Comparison of ENCODE assay signal across 13 cellular contexts in the genomic region with DNA sequence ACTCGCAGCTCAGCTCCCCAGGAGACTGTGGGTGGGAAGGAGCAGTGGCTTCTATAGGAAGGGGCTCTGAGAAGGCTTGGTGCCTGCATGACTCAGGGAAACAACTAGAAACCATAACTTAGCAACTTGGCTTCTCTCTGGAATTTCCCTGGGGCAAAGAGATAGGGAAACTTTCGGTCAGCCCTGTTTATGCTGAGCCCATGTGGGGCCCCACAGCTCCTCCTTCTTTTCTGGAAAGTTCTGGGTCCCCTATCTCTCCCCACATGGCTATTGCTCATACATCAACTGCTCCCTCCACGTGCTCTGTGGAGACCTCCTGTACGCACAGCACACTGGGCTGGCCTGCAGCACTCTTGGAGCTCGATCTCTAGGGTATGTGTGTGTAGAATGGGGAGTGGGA. TPM values are rescaled to one million over a fixed set of nuclear protein-coding genes. Genes with fewer than 3 reads are reported as not detected.
DNase-seq lines count a peak whose midpoint lies in the region; ATAC-seq and TF ChIP-seq lines count a peak whose summit lies in the region.
"Had no signal": no experiment of that assay in that cellular context is flagged by ENCODE, and none has a peak within 500 bp of the region (broad histone marks: within the 10 kb centered on the region; RNA-seq: fewer than 3 reads in every experiment).

No MANE protein-coding gene starts in this region.

- H3K18ac ChIP-seq in H9 (ENCODE audit: insufficient read length, low read depth, low read length) = no peak overlapping the region

- H3T11ph ChIP-seq in H9 (ENCODE audit: low read length) = no peak overlapping the region

- H3K4me1 Mint-ChIP-seq in activated CD8-positive, alpha-beta memory T cell treated with anti-CD3 and anti-CD28 coated beads, Interleukin-2, amount 10 ng/mL, durations not matched to agents 7 days and 5 days = peaks cover 11% of the 10 kb centered on the region
- peaks cover 15 to 18% of the 10 kb centered on the region in 2 experiments for H3K4me1 Mint-ChIP-seq in H9
- H3K4me1 Mint-ChIP-seq: immature natural killer cell had no signal

- no peak overlapping the region for H2BK5ac ChIP-seq in H9 (ENCODE audit: insufficient read length, low read length)

- no peaks in the 10 kb centered on the region for H3K79me1 ChIP-seq in H9 (ENCODE audit: insufficient read depth, low read depth, low read length, poor library complexity, severe bottlenecking)

- H3K9me3 Mint-ChIP-seq in activated CD8-positive, alpha-beta memory T cell treated with anti-CD3 and anti-CD28 coated beads, Interleukin-2, amount 10 ng/mL, durations not matched to agents 7 days and 5 days (ENCODE audit: low read depth) = no peaks in the 10 kb centered on the region
- H3K9me3 Mint-ChIP-seq in H9 = no peaks in the 10 kb centered on the region
- H3K9me3 Mint-ChIP-seq: dendritic cell treated with granulocyte-macrophage colony-stimulating factor and Interleukin-4, amounts not matched to agents 40 ng/mL and 50 ng/mL, for 4 days; immature natural killer cell had no signal

- no peak overlapping the region for H3K27ac ChIP-seq in H9 (ENCODE audit: insufficient read length, low read depth, low read length)
- H3K27ac ChIP-seq: pancreas had no signal

- peak; percentile 7 for DNase-seq in stimulated activated CD4-positive, alpha-beta T cell treated with anti-CD3 and anti-CD28 coated beads, Interleukin-4, amount 100 ng/mL, for 24 hours
- no peak for DNase-seq in stimulated activated CD4-positive, alpha-beta T cell treated with anti-CD3 and anti-CD28 coated beads, Interleukin-2, amount 100 ng/mL, for 48 hours
- peak; percentile 91 for DNase-seq in amniotic epithelial cell (ENCODE audit: low read depth)
- peak; percentile 91 for DNase-seq in iris pigment epithelial cell (ENCODE audit: low read depth)
- DNase-seq in activated CD8-positive, alpha-beta memory T cell treated with anti-CD3 and anti-CD28 coated beads, Interleukin-2, amount 10 ng/mL, durations not matched to agents 7 days and 5 days = no peak
- DNase-seq in SKM-1 treated with dmso at 0.1 percent for 144 hours (lab: John Stamatoyannopoulos, UW; ENCODE audit: unreplicated experiment) = no peak
- no peak for DNase-seq in H9
- DNase-seq: GOT3, immature natural killer cell, pancreas, SHP77 treated with DMSO at 0.1 percent for 48 hours had no signal

- H3K4ac ChIP-seq in H9 (ENCODE audit: low read depth, low read length) = no peak overlapping the region

- no peak overlapping the region for H3K23ac ChIP-seq in H9 (ENCODE audit: insufficient read length, low read depth, low read length)

- H3K36me3 Mint-ChIP-seq in activated CD8-positive, alpha-beta memory T cell treated with anti-CD3 and anti-CD28 coated beads, Interleukin-2, amount 10 ng/mL, durations not matched to agents 7 days and 5 days = no peaks in the 10 kb centered on the region
- no peaks in the 10 kb centered on the region for H3K36me3 Mint-ChIP-seq in H9 (ENCODE audit: insufficient read depth in 1 of 3, low read depth in 3 of 3)
- H3K36me3 Mint-ChIP-seq: immature natural killer cell had no signal

- TF ChIP-seq CTCF in H9 (conservative IDR thresholded peaks at IDR 0.05) = no peak

- H2BK15ac ChIP-seq in H9 (ENCODE audit: low read depth, low read length) = no peak overlapping the region

- no peak overlapping the region for H2AFZ ChIP-seq in H9 (ENCODE audit: low read length)

- no peaks in the 10 kb centered on the region for H3K23me2 ChIP-seq in H9 (ENCODE audit: insufficient read length, low read depth, low read length, poor library complexity, severe bottlenecking)

- no peaks in the 10 kb centered on the region for H4K20me1 ChIP-seq in H9 (ENCODE audit: control insufficient read depth, insufficient read depth, insufficient read length)

- H2BK12ac ChIP-seq in H9 (ENCODE audit: insufficient read length, low read depth, low read length) = no peak overlapping the region

- no peaks in the 10 kb centered on the region for H3K79me2 ChIP-seq in H9 (ENCODE audit: insufficient read depth, low read length)

- H3K27me3 ChIP-seq in H9 (ENCODE audit: insufficient read depth, low read length) = no peaks in the 10 kb centered on the region
- H3K27me3 ChIP-seq: pancreas had no signal

- no peak overlapping the region for H2AK5ac ChIP-seq in H9 (ENCODE audit: insufficient read length, low read length)

- no peak overlapping the region for H3K9ac ChIP-seq in H9 (ENCODE audit: extremely low read depth, insufficient read length, low read length)

- H2BK120ac ChIP-seq in H9 (ENCODE audit: low read depth, low read length, poor library complexity, severe bottlenecking) = no peak overlapping the region

- H4K91ac ChIP-seq in H9 (ENCODE audit: insufficient read length, low read depth, low read length) = no peak overlapping the region

- WGBS in H9 (ENCODE audit: extremely low coverage, insufficient read length, low lambda C conversion rate) = no CpG with 5 or more reads among the region's 5 CpGs

- H3K4me1 ChIP-seq in H9 (ENCODE audit: insufficient read depth, low read length) = no peaks in the 10 kb centered on the region
- H3K4me1 ChIP-seq: pancreas had no signal

- no peak overlapping the region for H4K5ac ChIP-seq in H9 (ENCODE audit: insufficient read length, low read depth, low read length)

- H3K9me3 ChIP-seq in H9 (ENCODE audit: control insufficient read depth, low read depth, low read length) = no peaks in the 10 kb centered on the region
- H3K9me3 ChIP-seq: pancreas had no signal

- no peak overlapping the region for H4K8ac ChIP-seq in H9 (replicated peaks; ENCODE audit: insufficient read length, low read depth, low read length)

- no peak overlapping the region for H3K4me3 Mint-ChIP-seq in activated CD8-positive, alpha-beta memory T cell treated with anti-CD3 and anti-CD28 coated beads, Interleukin-2, amount 10 ng/mL, durations not matched to agents 7 days and 5 days
- H3K4me3 Mint-ChIP-seq in H9 = no peak overlapping the region
- H3K4me3 Mint-ChIP-seq: dendritic cell treated with granulocyte-macrophage colony-stimulating factor and Interleukin-4, amounts not matched to agents 40 ng/mL and 50 ng/mL, for 4 days; immature natural killer cell had no signal

- CTCF ChIA-PET in activated CD8-positive, alpha-beta memory T cell treated with anti-CD3 and anti-CD28 coated beads, Interleukin-2, amount 10 ng/mL, durations not matched to agents 7 days and 5 days (lab: Charles Lee) = no interaction called here

- H3K56ac ChIP-seq in H9 (ENCODE audit: insufficient read length, low read depth, low read length) = no peak overlapping the region

- H3K27ac Mint-ChIP-seq in activated CD8-positive, alpha-beta memory T cell treated with anti-CD3 and anti-CD28 coated beads, Interleukin-2, amount 10 ng/mL, durations not matched to agents 7 days and 5 days = no peak overlapping the region
- H3K27ac Mint-ChIP-seq in H9 = no peak overlapping the region
- H3K27ac Mint-ChIP-seq: dendritic cell treated with granulocyte-macrophage colony-stimulating factor and Interleukin-4, amounts not matched to agents 40 ng/mL and 50 ng/mL, for 4 days; immature natural killer cell had no signal

- no peak for ATAC-seq in activated CD8-positive, alpha-beta memory T cell treated with anti-CD3 and anti-CD28 coated beads, Interleukin-2, amount 10 ng/mL, durations not matched to agents 7 days and 5 days
- no peak for ATAC-seq in HG03432 (IDR thresholded peaks at IDR 0.05; ENCODE audit: unreplicated experiment)

- no peak overlapping the region for H2BK20ac ChIP-seq in H9 (ENCODE audit: low read depth, low read length, poor library complexity, severe bottlenecking)

- no peak overlapping the region for H3K14ac ChIP-seq in H9 (ENCODE audit: insufficient read depth, low read length)

- H3K27me3 Mint-ChIP-seq in activated CD8-positive, alpha-beta memory T cell treated with anti-CD3 and anti-CD28 coated beads, Interleukin-2, amount 10 ng/mL, durations not matched to agents 7 days and 5 days = no peaks in the 10 kb centered on the region
- H3K27me3 Mint-ChIP-seq in H9 (ENCODE audit: low read depth) = no peaks in the 10 kb centered on the region

- no peak overlapping the region for H3K4me2 ChIP-seq in H9 (ENCODE audit: insufficient read depth, insufficient read length, low read length)

RNA-seq across cellular contexts. Expression of a gene that starts 39.3 kb away (rescaled TPM):
- total RNA-seq in activated CD8-positive, alpha-beta memory T cell treated with anti-CD3 and anti-CD28 coated beads, Interleukin-2, amount 10 ng/mL, durations not matched to agents 7 days and 5 days = under 1 TPM; 0.02 to 0.29 TPM
- 1.6 and 2.1 TPM in 2 replicates for total RNA-seq in H9 (2021)

Comparison
In these comparisons a context has a peak if more than half of its experiments do, and no peak if none do; other contexts are left out.
1. DNase-seq: peak in stimulated activated CD4-positive, alpha-beta T cell treated with anti-CD3 and anti-CD28 coated beads, Interleukin-4, amount 100 ng/mL, for 24 hours (single experiment), amniotic epithelial cell (single experiment) and iris pigment epithelial cell (single experiment); none in stimulated activated CD4-positive, alpha-beta T cell treated with anti-CD3 and anti-CD28 coated beads, Interleukin-2, amount 100 ng/mL, for 48 hours (0 of 2), activated CD8-positive, alpha-beta memory T cell treated with anti-CD3 and anti-CD28 coated beads, Interleukin-2, amount 10 ng/mL, durations not matched to agents 7 days and 5 days (single experiment), SKM-1 treated with dmso at 0.1 percent for 144 hours (single experiment) and H9 (single experiment).